ENCODE assay signal across 8 cellular contexts in genomic region chr12:84910549-84911241, GRCh38. TPM values are rescaled to one million over a fixed set of nuclear protein-coding genes. Genes with fewer than 3 reads are reported as not detected.
DNase-seq lines count a peak whose midpoint lies in the region; ATAC-seq and TF ChIP-seq lines count a peak whose summit lies in the region.

No MANE protein-coding gene starts in this region.

- TF ChIP-seq POLR2A in heart left ventricle (IDR thresholded peaks at IDR 0.05) = no peak

- no peaks in the 10 kb centered on the region for H3K36me3 Mint-ChIP-seq in activated T-helper 2 cell treated with anti-CD3 and anti-CD28 coated beads, Interferon-gamma antibody, Interleukin-2, Interleukin-4, amounts not matched to agents 10 μg/mL and 5 μg/mL and 100 μg/mL, durations not matched to agents 14 hours and 24 hours and 36 hours (ENCODE audit: low read depth)

- peak overlapping the region in 10 of 12 donors; percentile 14 to 51 (median 37) for H3K4me3 ChIP-seq in heart left ventricle
- H3K4me3 ChIP-seq in iPS-18a (ENCODE audit: low read length) = peak overlapping the region; percentile 80
- H3K4me3 ChIP-seq in tibial artery = peak overlapping the region; percentile 38 to 50

- H3K36me3 ChIP-seq in heart left ventricle = no peaks in the 10 kb centered on the region
- H3K36me3 ChIP-seq in iPS-18a (ENCODE audit: control insufficient read depth, low read depth, low read length) = no peaks in the 10 kb centered on the region
- H3K36me3 ChIP-seq in tibial artery = no peaks in the 10 kb centered on the region

- peak overlapping the region; percentile 75 for H3K4me3 Mint-ChIP-seq in activated T-helper 2 cell treated with anti-CD3 and anti-CD28 coated beads, Interferon-gamma antibody, Interleukin-2, Interleukin-4, amounts not matched to agents 10 μg/mL and 5 μg/mL and 100 μg/mL, durations not matched to agents 14 hours and 24 hours and 36 hours (ENCODE audit: low read depth)

- H3K27me3 ChIP-seq in heart left ventricle (peaks cover 11 to 62% (median 41%) of the 10 kb centered on the region in 9 donors), iPS-18a (ENCODE audit: control insufficient read depth, insufficient read depth, low read length) (peaks cover 9% of the 10 kb centered on the region), tibial artery (peaks cover 0 to 23% of the 10 kb centered on the region in 2 donors)

- 7 to 10% (median 7%) methylated on average over 21 of the region's 21 CpGs for WGBS in heart left ventricle, 4 donors

- H3K27me3 Mint-ChIP-seq in activated T-helper 2 cell treated with anti-CD3 and anti-CD28 coated beads, Interferon-gamma antibody, Interleukin-2, Interleukin-4, amounts not matched to agents 10 μg/mL and 5 μg/mL and 100 μg/mL, durations not matched to agents 14 hours and 24 hours and 36 hours (ENCODE audit: low read depth) = peaks cover 37% of the 10 kb centered on the region

- ATAC-seq in heart left ventricle (no peak), Right ventricle myocardium inferior (no peak), HG03025 (IDR thresholded peaks at IDR 0.05; ENCODE audit: low FRiP score, unreplicated experiment) (no peak)

- H3K4me1 ChIP-seq in heart left ventricle (peaks cover 0 to 27% (median 4%) of the 10 kb centered on the region in 12 donors), iPS-18a (ENCODE audit: control insufficient read depth, low read depth, low read length) (peaks cover 8% of the 10 kb centered on the region), tibial artery (peaks cover 0 to 29% (median 24%) of the 10 kb centered on the region in 4 donors)

- H3K4me1 Mint-ChIP-seq in activated T-helper 2 cell treated with anti-CD3 and anti-CD28 coated beads, Interferon-gamma antibody, Interleukin-2, Interleukin-4, amounts not matched to agents 10 μg/mL and 5 μg/mL and 100 μg/mL, durations not matched to agents 14 hours and 24 hours and 36 hours (ENCODE audit: low read depth) = peaks cover 10% of the 10 kb centered on the region

- DNase-seq in heart left ventricle = peak in 1 of 5 donors; percentile 45
- DNase-seq in Right ventricle myocardium inferior (ENCODE audit: missing footprints) = no peak
- DNase-seq in activated T-helper 2 cell treated with anti-CD3 and anti-CD28 coated beads, Interferon-gamma antibody, Interleukin-2, Interleukin-4, amounts not matched to agents 10 μg/mL and 5 μg/mL and 100 μg/mL, durations not matched to agents 14 hours and 24 hours and 36 hours (ENCODE audit: low spot score) = no peak
- no peak for DNase-seq in tibial artery
- DNase-seq in kidney glomerular epithelial cell (lab: John Stamatoyannopoulos, UW) = no peak
- no peak for DNase-seq in NCI-H446 (lab: John Stamatoyannopoulos, UW)

- TF ChIP-seq CTCF in heart left ventricle (IDR thresholded peaks at IDR 0.05) (no peak), tibial artery (IDR thresholded peaks at IDR 0.05) (no peak)

- no peak overlapping the region for H3K27ac Mint-ChIP-seq in activated T-helper 2 cell treated with anti-CD3 and anti-CD28 coated beads, Interferon-gamma antibody, Interleukin-2, Interleukin-4, amounts not matched to agents 10 μg/mL and 5 μg/mL and 100 μg/mL, durations not matched to agents 14 hours and 24 hours and 36 hours

- peak overlapping the region; percentile 85 for H3K9ac ChIP-seq in iPS-18a (ENCODE audit: low read length)

- no peaks in the 10 kb centered on the region for H3K9me3 ChIP-seq in heart left ventricle
- H3K9me3 ChIP-seq in iPS-18a (ENCODE audit: control insufficient read depth, low read depth, low read length) = no peaks in the 10 kb centered on the region
- no peaks in the 10 kb centered on the region for H3K9me3 ChIP-seq in tibial artery

- H3K27ac ChIP-seq in heart left ventricle (no peak overlapping the region), iPS-18a (ENCODE audit: low read length) (no peak overlapping the region), tibial artery (no peak overlapping the region)

- intact Hi-C loops in heart left ventricle (cut with DNase I) (no loop called here), Right ventricle myocardium inferior (cut with DNase I) (no loop called here), tibial artery (cut with DNase I; ENCODE audit: low total_unique reads) (no loop called here)
- intact Hi-C loops in activated T-helper 2 cell treated with anti-CD3 and anti-CD28 coated beads, Interferon-gamma antibody, Interleukin-2, Interleukin-4, amounts not matched to agents 10 μg/mL and 5 μg/mL and 100 μg/mL, durations not matched to agents 14 hours and 24 hours and 36 hours (cut with micrococcal nuclease) = loop anchor here (5.0 kb wide), 1 partner anchor 367 kb away; no protein-coding TSS in a partner anchor

- H3K9me3 Mint-ChIP-seq in activated T-helper 2 cell treated with anti-CD3 and anti-CD28 coated beads, Interferon-gamma antibody, Interleukin-2, Interleukin-4, amounts not matched to agents 10 μg/mL and 5 μg/mL and 100 μg/mL, durations not matched to agents 14 hours and 24 hours and 36 hours = no peaks in the 10 kb centered on the region

RNA-seq across cellular contexts. Expression of gene SLC6A15, which starts 1.9 kb away (rescaled TPM):
- not detected for total RNA-seq in heart left ventricle
- polyA plus RNA-seq in heart left ventricle = not detected
- not detected for total RNA-seq in Right ventricle myocardium inferior
- not detected in 2 replicates for total RNA-seq in activated T-helper 2 cell treated with anti-CD3 and anti-CD28 coated beads, Interferon-gamma antibody, Interleukin-2, Interleukin-4, amounts not matched to agents 10 μg/mL and 5 μg/mL and 100 μg/mL, durations not matched to agents 14 hours and 24 hours and 36 hours
